ENCODE assay signal across 2 cellular contexts in genomic region chr3:78978037-78978436, GRCh38.
TF ChIP-seq lines count a peak whose summit lies in the region.

No MANE protein-coding gene starts in this region.

TF ChIP-seq in WTC11, 78 proteins besides CTCF, POLR2A, EP300 and RAD21 (continued from another document):
- TF ChIP-seq ZSCAN18 (CRISPR knock-in tag; IDR thresholded peaks at IDR 0.05) (no peak), FOXP4 (CRISPR knock-in tag; IDR thresholded peaks at IDR 0.05) (no peak), NFATC4 (CRISPR knock-in tag; IDR thresholded peaks at IDR 0.05) (no peak), ZBTB43 (CRISPR knock-in tag; IDR thresholded peaks at IDR 0.05) (no peak), MYBL2 (CRISPR knock-in tag; IDR thresholded peaks at IDR 0.05) (no peak), MXD4 (CRISPR knock-in tag; IDR thresholded peaks at IDR 0.05; ENCODE audit: borderline replicate concordance) (no peak), GTF2I (CRISPR knock-in tag; conservative IDR thresholded peaks at IDR 0.05) (no peak), MLX (CRISPR knock-in tag; IDR thresholded peaks at IDR 0.05) (no peak), ZNF138 (CRISPR knock-in tag; conservative IDR thresholded peaks at IDR 0.05) (no peak)

TF ChIP-seq in liver, 16 proteins besides CTCF, POLR2A, EP300 and RAD21 (continued from another document):
- TF ChIP-seq GABPA (IDR thresholded peaks at IDR 0.05 in 1 of 2, conservative IDR thresholded peaks at IDR 0.05 in 1 of 2) (no peak), SP1 (IDR thresholded peaks at IDR 0.05) (no peak), RXRA (IDR thresholded peaks at IDR 0.05) (no peak), HNF4G (IDR thresholded peaks at IDR 0.05) (no peak)
